10 cellular contexts compared by ENCODE assay signal in genomic region chr6:138087549-138087948, GRCh38. TPM values are rescaled to one million over a fixed set of nuclear protein-coding genes. Genes with fewer than 3 reads are reported as not detected.
DNase-seq lines count a peak whose midpoint lies in the region; ATAC-seq and TF ChIP-seq lines count a peak whose summit lies in the region.
"Had no signal": no experiment of that assay in that cellular context is flagged by ENCODE, and none has a peak within 500 bp of the region (broad histone marks: within the 10 kb centered on the region; RNA-seq: fewer than 3 reads in every experiment).

No MANE protein-coding gene starts in this region.

- DNase-seq in NCI-H1105 treated with DMSO at 0.1 percent for 48 hours (lab: John Stamatoyannopoulos, UW) (peak; percentile 29), NCI-H1105 (lab: John Stamatoyannopoulos, UW) (no peak), RPMI7951 (ENCODE audit: low read depth) (peak; percentile 38), iPS-NIHi7 (ENCODE audit: extremely low spot score) (peak; percentile 32), suprapubic skin (ENCODE audit: low spot score in 2 of 2) (no peak), NCI-H446 treated with DMSO at 0.1 percent for 48 hours (lab: John Stamatoyannopoulos, UW) (no peak)
- DNase-seq: activated CD4-positive, alpha-beta memory T cell treated with anti-CD3 and anti-CD28 coated beads for 36 hours; NCI-H526 treated with DMSO at 0.1 percent for 48 hours had no signal

- no peak for ATAC-seq in GM18505 (IDR thresholded peaks at IDR 0.05; ENCODE audit: unreplicated experiment)
- no peak for ATAC-seq in GM21526 (IDR thresholded peaks at IDR 0.05; ENCODE audit: low FRiP score, unreplicated experiment)

- H3K9me3 ChIP-seq in suprapubic skin = no peaks in the 10 kb centered on the region

- TF ChIP-seq EP300 in suprapubic skin (IDR thresholded peaks at IDR 0.05) = no peak

- no peak overlapping the region for H3K4me3 ChIP-seq in suprapubic skin

- H3K4me1 ChIP-seq in suprapubic skin = peaks cover 51% of the 10 kb centered on the region

- peaks cover 16% of the 10 kb centered on the region for H3K36me3 ChIP-seq in suprapubic skin

- TF ChIP-seq POLR2A in suprapubic skin (IDR thresholded peaks at IDR 0.05) = no peak
- no peak for TF ChIP-seq POLR2A in GM18505 (IDR thresholded peaks at IDR 0.05; ENCODE audit: borderline replicate concordance, extremely low read depth, insufficient read depth, insufficient read length)

- no peaks in the 10 kb centered on the region for H3K27me3 ChIP-seq in suprapubic skin

- WGBS in suprapubic skin = 48% methylated on average over 2 of the region's 2 CpGs

- peak overlapping the region; percentile 87 for H3K27ac ChIP-seq in suprapubic skin

- TF ChIP-seq CTCF in suprapubic skin (IDR thresholded peaks at IDR 0.05) = no peak

RNA-seq across cellular contexts. Expression of gene PERP, which starts 19.7 kb away (rescaled TPM):
- total RNA-seq in RPMI7951 (2014; rRNA removed; shearing (Covaris generic)) = 37.5 and 40.6 TPM in 2 replicates
- 1,000 to 10,000 TPM in 3 of 4 donors, 100 to 1,000 TPM in 1; 715 to 1,965 (median 1,827) TPM for total RNA-seq in suprapubic skin

Comparison
In these comparisons a context has a peak if more than half of its experiments do, and no peak if none do; other contexts are left out.
1. DNase-seq: peak in NCI-H1105 treated with DMSO at 0.1 percent for 48 hours (single experiment), RPMI7951 (single experiment) and iPS-NIHi7 (single experiment); none in NCI-H1105 (single experiment), suprapubic skin (0 of 2) and NCI-H446 treated with DMSO at 0.1 percent for 48 hours (single experiment).
2. RNA of gene PERP, which starts 19.7 kb away (total RNA-seq): 715 to 1,965 TPM in suprapubic skin; 37.5 to 40.6 TPM in RPMI7951; every median in the first group is over 10 times any median in the second.